ENCODE assay signal across 8 cellular contexts in the genomic region with DNA sequence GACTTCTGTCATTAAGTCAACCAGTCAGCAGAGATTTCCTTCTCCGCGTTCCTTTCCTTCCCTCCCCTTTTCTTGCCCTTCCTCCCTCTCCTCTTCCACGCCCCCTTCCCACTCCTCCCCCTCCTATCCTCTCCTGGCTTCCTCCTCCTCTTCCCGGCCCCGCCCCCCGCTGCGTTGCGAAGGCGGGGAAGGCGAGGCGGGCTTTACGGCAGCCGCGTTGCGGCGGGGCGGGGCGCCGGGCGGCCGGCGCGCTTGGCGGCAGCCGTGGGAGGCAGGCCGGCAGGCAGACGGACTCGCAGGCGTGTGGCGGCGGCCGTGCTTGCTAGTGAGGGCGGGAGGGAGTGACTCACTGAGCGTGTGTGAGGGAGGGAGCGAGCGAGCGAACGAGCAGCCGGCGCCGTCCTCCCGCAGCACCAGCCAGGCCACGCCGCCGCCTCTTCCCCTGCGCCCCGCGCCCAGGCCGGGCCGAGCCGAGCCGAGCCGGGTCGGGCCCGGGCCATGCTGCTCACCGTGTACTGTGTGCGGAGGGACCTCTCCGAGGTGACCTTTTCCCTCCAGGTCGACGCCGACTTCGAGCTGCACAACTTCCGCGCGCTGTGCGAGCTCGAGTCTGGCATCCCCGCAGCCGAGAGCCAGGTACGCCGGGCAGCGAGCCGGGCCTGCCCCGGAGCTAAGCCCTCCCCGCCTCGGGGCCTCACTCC. TPM values are rescaled to one million over a fixed set of nuclear protein-coding genes. Genes with fewer than 3 reads are reported as not detected.
A peak's percentile ranks its signal among the peaks of the same experiment; 100 is the strongest.
DNase-seq lines count a peak whose midpoint lies in the region; ATAC-seq and TF ChIP-seq lines count a peak whose summit lies in the region.

A gene (plus strand): TSS at position 286 of the 701 bp plus-strand sequence. CDS start 213 bp downstream, at position 499.

- H3K4me3 ChIP-seq in ACC112 (ENCODE audit: low read depth, low read length): peak within 1 kb of the TSS; percentile 86
- peak within 1 kb of the TSS; percentile 96 for H3K4me3 ChIP-seq in cardiac fibroblast (replicated peaks in 1 of 2; ENCODE audit: low read depth in 2 of 2, low read length in 2 of 2)

- POLR2A ChIA-PET in activated B cell treated with CpG ODN at 0.5 μM for 24 hours (lab: Charles Lee): interaction anchor here (0.6 to 4.1 kb wide), 19 partner anchors 12 to 1288 kb away, joined by 3 to 70 read pairs (median 6); a partner anchor contains a TSS

- DNase-seq in NCI-H226 (peak; percentile 94), activated B cell treated with CpG ODN at 0.5 μM for 24 hours (peak; percentile 93), cardiac fibroblast (ENCODE audit: low read depth in 2 of 2) (peak; percentile 98 to 99), immature natural killer cell (peak; percentile 93 to 94 (median 93)), smooth muscle cell of the brain vasculature (ENCODE audit: low read depth, low spot score) (peak; percentile 92)

- H3K27ac Mint-ChIP-seq in activated B cell treated with CpG ODN at 0.5 μM for 24 hours (peak within 1 kb of the TSS; percentile 96), immature natural killer cell (peak within 1 kb of the TSS; percentile 91 to 95 (median 93))

- H3K4me3 Mint-ChIP-seq in activated B cell treated with CpG ODN at 0.5 μM for 24 hours: peak within 1 kb of the TSS; percentile 92
- H3K4me3 Mint-ChIP-seq in immature natural killer cell: peak within 1 kb of the TSS; percentile 87 to 94 (median 91)

- H3K4me1 ChIP-seq in ACC112 (ENCODE audit: control insufficient read depth, insufficient read depth, low read length, unreplicated experiment): peaks cover 34% of the 10 kb centered on the region

- H3K27me3 Mint-ChIP-seq in activated B cell treated with CpG ODN at 0.5 μM for 24 hours: no peaks in the 10 kb centered on the region
- peaks cover 0 to 9% (median 2%) of the 10 kb centered on the region in 3 donors for H3K27me3 Mint-ChIP-seq in immature natural killer cell (ENCODE audit: low read depth in 3 of 3)

- no peaks in the 10 kb centered on the region for H3K9me3 Mint-ChIP-seq in activated B cell treated with CpG ODN at 0.5 μM for 24 hours
- peaks cover 0 to 1% (median 0%) of the 10 kb centered on the region in 6 donors for H3K9me3 Mint-ChIP-seq in immature natural killer cell

- TF ChIP-seq CTCF in activated B cell treated with CpG ODN at 0.5 μM for 24 hours (IDR thresholded peaks at IDR 0.05) (no peak), cardiac fibroblast (IDR thresholded peaks at IDR 0.05; ENCODE audit: low read depth, low read length) (no peak)

- peaks cover 48% of the 10 kb centered on the region for H3K79me2 ChIP-seq in ACC112 (ENCODE audit: control insufficient read depth, insufficient read depth, low read length, unreplicated experiment)

- peak; percentile 74 for ATAC-seq in GM18907 (IDR thresholded peaks at IDR 0.05; ENCODE audit: unreplicated experiment)
- ATAC-seq in HG03175 (IDR thresholded peaks at IDR 0.05; ENCODE audit: unreplicated experiment): peak; percentile 61
- ATAC-seq in activated B cell treated with CpG ODN at 0.5 μM for 24 hours (ENCODE audit: low read depth): peak; percentile 89

- peak within 1 kb of the TSS; percentile 62 for H2AFZ ChIP-seq in ACC112 (ENCODE audit: low read length, unreplicated experiment)

- peak within 1 kb of the TSS; percentile 62 for H3K27ac ChIP-seq in ACC112 (ENCODE audit: low read depth, low read length)

- no peaks in the 10 kb centered on the region for H3K36me3 ChIP-seq in ACC112 (ENCODE audit: insufficient read depth, low read length)

- H3K36me3 Mint-ChIP-seq in activated B cell treated with CpG ODN at 0.5 μM for 24 hours (ENCODE audit: low read depth): peaks cover 25% of the 10 kb centered on the region
- H3K36me3 Mint-ChIP-seq in immature natural killer cell: peaks cover 0 to 4% (median 0%) of the 10 kb centered on the region in 3 donors

- H3K27me3 ChIP-seq in ACC112 (ENCODE audit: insufficient read depth, low read length): no peaks in the 10 kb centered on the region

- CTCF ChIA-PET in activated B cell treated with CpG ODN at 0.5 μM for 24 hours (lab: Charles Lee): interaction anchor here (1.2 to 1.5 kb wide), 2 partner anchors 12 to 79 kb away, joined by 3 read pairs; no protein-coding TSS in a partner anchor

- intact Hi-C loops in activated B cell treated with CpG ODN at 0.5 μM for 24 hours (cut with micrococcal nuclease): loop anchor here (1.0 to 5.0 kb wide), 8 partner anchors 14 to 600 kb away; a partner anchor contains a TSS

- peaks cover 46% of the 10 kb centered on the region for H3K4me1 Mint-ChIP-seq in activated B cell treated with CpG ODN at 0.5 μM for 24 hours
- peaks cover 39 to 51% of the 10 kb centered on the region in 2 donors for H3K4me1 Mint-ChIP-seq in immature natural killer cell

RNA-seq across cellular contexts. Expression of the gene that starts here (rescaled TPM):
- total RNA-seq in activated B cell treated with CpG ODN at 0.5 μM for 24 hours: 45.8 and 59.1 TPM in 2 replicates
- polyA plus RNA-seq in immature natural killer cell: 1 to 10 TPM; 1.9 to 5.2 (median 3.3) TPM

Comparison
In these comparisons a context has a peak if more than half of its experiments do, and no peak if none do; other contexts are left out.
1. Peak in every context shown above with its lines: DNase-seq, ATAC-seq, H3K4me3 ChIP-seq and H3K27ac ChIP-seq.